25 cellular contexts compared by ENCODE assay signal in genomic region chr5:73726606-73727231, GRCh38.
"Had no signal": no experiment of that assay in that cellular context is flagged by ENCODE, and none has a peak within 500 bp of the region (broad histone marks: within the 10 kb centered on the region; RNA-seq: fewer than 3 reads in every experiment).

No MANE protein-coding gene starts in this region.

- H3K27me3 Mint-ChIP-seq: stimulated activated memory B cell treated with anti-CD40 and anti-IgM and Interleukin-4, amounts not matched to agents 10 μg/mL and 1 μg/mL and 100 μg/mL, for 72 hours had no signal

- H3K4me1 ChIP-seq: lower lobe of right lung, parathyroid adenoma, suprapubic skin, vagina had no signal

- H3K27me3 ChIP-seq: stomach, suprapubic skin, vagina had no signal

- H3K27ac Mint-ChIP-seq: activated B cell treated with CpG ODN at 0.5 μM for 24 hours; activated CD4-positive, alpha-beta T cell treated with anti-CD3 and anti-CD28 coated beads for 36 hours; activated naive CD8-positive, alpha-beta T cell treated with anti-CD3 and anti-CD28 coated beads for 36 hours; nephron progenitor cell; stimulated activated memory B cell treated with anti-CD40 and anti-IgM and Interleukin-4, amounts not matched to agents 10 μg/mL and 1 μg/mL and 100 μg/mL, for 72 hours; T-helper 17 cell had no signal

- H3K4me1 Mint-ChIP-seq: activated B cell treated with CpG ODN at 0.5 μM for 24 hours; activated CD4-positive, alpha-beta T cell treated with anti-CD3 and anti-CD28 coated beads for 36 hours; activated naive CD8-positive, alpha-beta T cell treated with anti-CD3 and anti-CD28 coated beads for 36 hours; nephron progenitor cell; stimulated activated memory B cell treated with anti-CD40 and anti-IgM and Interleukin-4, amounts not matched to agents 10 μg/mL and 1 μg/mL and 100 μg/mL, for 72 hours; T-helper 17 cell had no signal

- H3K9ac ChIP-seq: parathyroid adenoma had no signal

- H3K4me2 ChIP-seq: smooth muscle cell had no signal

- FAIRE-seq: bronchial epithelial cell, islet of Langerhans had no signal

- ATAC-seq: activated CD4-positive, alpha-beta T cell treated with anti-CD3 and anti-CD28 coated beads for 36 hours; lower lobe of right lung; mucosa of descending colon; stimulated activated memory B cell treated with anti-CD40 and anti-IgM and Interleukin-4, amounts not matched to agents 10 μg/mL and 1 μg/mL and 100 μg/mL, for 72 hours; T-helper 17 cell had no signal

- H2AFZ ChIP-seq: parathyroid adenoma had no signal

- H3K4me3 Mint-ChIP-seq: activated B cell treated with CpG ODN at 0.5 μM for 24 hours; activated CD4-positive, alpha-beta T cell treated with anti-CD3 and anti-CD28 coated beads for 36 hours; activated naive CD8-positive, alpha-beta T cell treated with anti-CD3 and anti-CD28 coated beads for 36 hours; nephron progenitor cell; stimulated activated memory B cell treated with anti-CD40 and anti-IgM and Interleukin-4, amounts not matched to agents 10 μg/mL and 1 μg/mL and 100 μg/mL, for 72 hours; T-helper 17 cell had no signal

- H3K36me3 ChIP-seq: lower lobe of right lung, stomach, suprapubic skin, vagina had no signal

- H3K36me3 Mint-ChIP-seq: activated naive CD8-positive, alpha-beta T cell treated with anti-CD3 and anti-CD28 coated beads for 36 hours; stimulated activated memory B cell treated with anti-CD40 and anti-IgM and Interleukin-4, amounts not matched to agents 10 μg/mL and 1 μg/mL and 100 μg/mL, for 72 hours had no signal

- H3K27ac ChIP-seq: lower lobe of right lung, parathyroid adenoma, suprapubic skin, vagina had no signal

- H3K9me3 Mint-ChIP-seq: activated B cell treated with CpG ODN at 0.5 μM for 24 hours; activated naive CD8-positive, alpha-beta T cell treated with anti-CD3 and anti-CD28 coated beads for 36 hours; nephron progenitor cell; stimulated activated memory B cell treated with anti-CD40 and anti-IgM and Interleukin-4, amounts not matched to agents 10 μg/mL and 1 μg/mL and 100 μg/mL, for 72 hours had no signal

- H3K79me2 ChIP-seq: parathyroid adenoma had no signal

- DNase-seq: activated B cell treated with CpG ODN at 0.5 μM for 24 hours; activated CD4-positive, alpha-beta T cell treated with anti-CD3 and anti-CD28 coated beads for 36 hours; activated CD4-positive, alpha-beta T cell treated with anti-CD3 and anti-CD28 coated beads, Interleukin-2, amount 50 U/mL, for 48 hours; activated CD8-positive, alpha-beta memory T cell treated with anti-CD3 and anti-CD28 coated beads, Interleukin-2, amount 50 U/mL, for 48 hours; activated naive CD4-positive, alpha-beta T cell treated with Interleukin-2 at 50 U/mL for 16 hours; activated naive CD8-positive, alpha-beta T cell treated with anti-CD3 and anti-CD28 coated beads for 36 hours; activated T-cell treated with anti-CD3 and anti-CD28 coated beads, Interleukin-2, amount 50 U/mL, for 48 hours; cerebellar nuclear complex; erythroblast; foreskin melanocyte; lower lobe of right lung; mesendoderm; mucosa of descending colon; nephron progenitor cell; stimulated activated CD4-positive, alpha-beta T cell treated with anti-CD3 and anti-CD28 coated beads, Interleukin-15, amount 100 ng/mL, for 24 hours; stomach; T-helper 17 cell; trophoblast cell had no signal

- H3K4me3 ChIP-seq: lower lobe of right lung, mucosa of descending colon, smooth muscle cell, stomach, suprapubic skin, vagina had no signal

- H3K9me3 ChIP-seq: lower lobe of right lung, mucosa of descending colon, stomach, suprapubic skin, vagina had no signal
